In the genomic region with DNA sequence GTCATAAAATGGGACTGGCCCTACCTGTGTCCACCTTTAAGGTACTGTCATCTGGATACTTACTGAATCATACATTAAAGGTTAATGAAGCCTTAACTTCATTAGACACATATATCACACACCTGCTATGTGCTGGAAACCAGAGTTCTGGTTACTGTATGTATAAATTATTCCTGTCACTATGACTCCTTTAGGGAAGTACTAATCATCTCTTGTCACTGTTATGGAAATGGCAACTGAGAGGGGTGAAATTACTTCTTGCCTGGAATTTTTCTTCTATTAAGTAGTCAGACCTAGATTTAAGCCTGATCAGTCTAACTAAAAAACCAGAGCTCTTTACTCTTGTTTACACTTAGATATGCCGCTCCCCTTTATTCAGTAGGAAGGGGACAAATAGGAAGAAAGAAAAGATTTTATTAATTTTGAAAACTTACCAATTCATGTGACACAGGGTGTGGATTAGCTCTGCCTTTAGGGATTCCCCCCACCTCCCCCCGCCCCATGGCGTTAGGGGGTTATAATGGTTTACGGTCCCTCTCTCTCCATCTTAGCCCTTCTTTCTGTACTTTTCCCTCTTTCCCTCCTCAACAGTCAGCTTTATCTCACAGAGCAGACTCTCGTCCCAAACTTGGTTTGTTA, we compare ENCODE assay signal across 16 cellular contexts.
A peak's percentile ranks its signal among the peaks of the same experiment; 100 is the strongest.
DNase-seq lines count a peak whose midpoint lies in the region; ATAC-seq and TF ChIP-seq lines count a peak whose summit lies in the region.
"Had no signal": no experiment of that assay in that cellular context is flagged by ENCODE, and none has a peak within 500 bp of the region (broad histone marks: within the 10 kb centered on the region; RNA-seq: fewer than 3 reads in every experiment).

No MANE protein-coding gene starts in this region.

- CTCF ChIA-PET in mammary epithelial cell (lab: Charles Lee; ENCODE audit: low non-redundant PET): no interaction called here

- H3K27ac ChIP-seq in breast epithelium (peak overlapping the region; percentile 83 to 84), mammary epithelial cell (ENCODE audit: insufficient read depth, low read depth, low read length) (no peak overlapping the region), hepatocyte (peak overlapping the region; percentile 81), prostate gland (peak overlapping the region; percentile 42 to 64), uterus (peak overlapping the region; percentile 86 to 97), neuronal stem cell (replicated peaks; ENCODE audit: low read length) (no peak overlapping the region)
- H3K27ac ChIP-seq: A549 had no signal

- no peaks in the 10 kb centered on the region for H3K27me3 Mint-ChIP-seq in activated naive CD8-positive, alpha-beta T cell treated with anti-CD3 and anti-CD28 coated beads, Interleukin-2, amount 50 U/mL, for 24 hours

- no peak overlapping the region for H3K23ac ChIP-seq in neuronal stem cell (ENCODE audit: low read depth, low read length, poor library complexity)

- H3K4me3 ChIP-seq in breast epithelium (peak overlapping the region in 1 of 3 donors; percentile 44), mammary epithelial cell (replicated peaks in 1 of 3; ENCODE audit: insufficient read depth in 1 of 3, low read depth in 2 of 3, low read length in 3 of 3) (no peak overlapping the region), hepatocyte (no peak overlapping the region), prostate gland (no peak overlapping the region), uterus (no peak overlapping the region), neuronal stem cell (ENCODE audit: low read length in 2 of 2) (no peak overlapping the region)
- H3K4me3 ChIP-seq: A549 had no signal

- H3K4ac ChIP-seq in neuronal stem cell (ENCODE audit: low read length): no peak overlapping the region

- TF ChIP-seq CTCF in breast epithelium (IDR thresholded peaks at IDR 0.05): peak in 1 of 3 donors; percentile 30
- TF ChIP-seq CTCF in mammary epithelial cell (conservative IDR thresholded peaks at IDR 0.05 in 1 of 2, IDR thresholded peaks at IDR 0.05 in 1 of 2; ENCODE audit: extremely low read depth in 1 of 2, insufficient read depth in 1 of 2, low read depth in 1 of 2, low read length in 2 of 2): no peak
- no peak for TF ChIP-seq CTCF in hepatocyte (IDR thresholded peaks at IDR 0.05; ENCODE audit: poor library complexity)
- no peak for TF ChIP-seq CTCF in prostate gland (IDR thresholded peaks at IDR 0.05)
- TF ChIP-seq CTCF in uterus (IDR thresholded peaks at IDR 0.05): no peak

- peaks cover 52% of the 10 kb centered on the region for H3K36me3 Mint-ChIP-seq in activated naive CD8-positive, alpha-beta T cell treated with anti-CD3 and anti-CD28 coated beads, Interleukin-2, amount 50 U/mL, for 24 hours (ENCODE audit: low read depth)

- H3K36me3 ChIP-seq in breast epithelium: no peaks in the 10 kb centered on the region
- peaks cover 22% of the 10 kb centered on the region for H3K36me3 ChIP-seq in mammary epithelial cell (ENCODE audit: insufficient read depth, low read length)
- no peaks in the 10 kb centered on the region for H3K36me3 ChIP-seq in hepatocyte (replicated peaks; ENCODE audit: insufficient read depth, low read depth)
- peaks cover 0 to 4% of the 10 kb centered on the region in 2 donors for H3K36me3 ChIP-seq in prostate gland
- no peaks in the 10 kb centered on the region for H3K36me3 ChIP-seq in uterus
- peaks cover 7 to 66% of the 10 kb centered on the region in 2 donors for H3K36me3 ChIP-seq in neuronal stem cell (replicated peaks in 1 of 2; ENCODE audit: control insufficient read depth in 2 of 2, insufficient read depth in 2 of 2, low read length in 2 of 2)

- no peaks in the 10 kb centered on the region for H3K9me3 ChIP-seq in breast epithelium
- no peaks in the 10 kb centered on the region for H3K9me3 ChIP-seq in mammary epithelial cell (replicated peaks; ENCODE audit: insufficient read depth, low read length)
- no peaks in the 10 kb centered on the region for H3K9me3 ChIP-seq in hepatocyte (ENCODE audit: low read depth)
- H3K9me3 ChIP-seq in prostate gland: no peaks in the 10 kb centered on the region
- no peaks in the 10 kb centered on the region for H3K9me3 ChIP-seq in uterus
- H3K9me3 ChIP-seq in neuronal stem cell (replicated peaks in 1 of 2; ENCODE audit: control insufficient read depth in 2 of 2, insufficient read depth in 1 of 2, low read depth in 1 of 2, low read length in 2 of 2): peaks cover 0 to 1% of the 10 kb centered on the region in 2 donors
- H3K9me3 ChIP-seq: A549 had no signal

- no peaks in the 10 kb centered on the region for H3K9me2 ChIP-seq in hepatocyte (replicated peaks; ENCODE audit: insufficient read depth)

- H4K91ac ChIP-seq in neuronal stem cell (ENCODE audit: low read depth, low read length, poor library complexity): no peak overlapping the region

- H3K9me3 Mint-ChIP-seq in activated naive CD8-positive, alpha-beta T cell treated with anti-CD3 and anti-CD28 coated beads, Interleukin-2, amount 50 U/mL, for 24 hours: no peaks in the 10 kb centered on the region

- H4K20me1 ChIP-seq in mammary epithelial cell (ENCODE audit: insufficient read depth, low read length) (no peaks in the 10 kb centered on the region), hepatocyte (ENCODE audit: insufficient read depth, poor library complexity, severe bottlenecking) (no peaks in the 10 kb centered on the region)

- H3K4me1 Mint-ChIP-seq in activated naive CD8-positive, alpha-beta T cell treated with anti-CD3 and anti-CD28 coated beads, Interleukin-2, amount 50 U/mL, for 24 hours: peaks cover 54% of the 10 kb centered on the region

- no peak overlapping the region for H3K4me3 Mint-ChIP-seq in activated naive CD8-positive, alpha-beta T cell treated with anti-CD3 and anti-CD28 coated beads, Interleukin-2, amount 50 U/mL, for 24 hours

- no peak for DNase-seq in breast epithelium (ENCODE audit: low spot score in 2 of 2)
- DNase-seq in mammary epithelial cell: no peak
- no peak for DNase-seq in hepatocyte (ENCODE audit: low spot score)
- no peak for DNase-seq in prostate gland (ENCODE audit: low spot score)
- peak; percentile 40 to 43 for DNase-seq in uterus
- no peak for DNase-seq in neuronal stem cell (ENCODE audit: low spot score)
- no peak for DNase-seq in SKM-1 treated with dmso at 0.1 percent for 144 hours (lab: John Stamatoyannopoulos, UW; ENCODE audit: unreplicated experiment)
- no peak for DNase-seq in activated naive CD8-positive, alpha-beta T cell treated with anti-CD3 and anti-CD28 coated beads, Interleukin-2, amount 50 U/mL, for 24 hours
- DNase-seq: activated CD4-positive, CD25-positive, alpha-beta regulatory T cell treated with anti-CD3 and anti-CD28 coated beads, Interleukin-2, amount 50 U/mL, for 72 hours; activated gamma-delta T cell; DMS153; KG1; NCI-H1694 treated with DMSO at 0.1 percent for 48 hours; NK-92 treated with Interleukin-12 subunit alpha and Interleukin-12 subunit beta, amount 100 ng/mL, for 24 hours; stimulated activated CD4-positive, alpha-beta T cell treated with anti-CD3 and anti-CD28 coated beads, Interleukin-15, amount 100 ng/mL, for 24 hours had no signal

- no peaks in the 10 kb centered on the region for H3K79me1 ChIP-seq in neuronal stem cell (ENCODE audit: low read depth, low read length)

- H2BK120ac ChIP-seq in neuronal stem cell (ENCODE audit: low read depth, low read length): no peak overlapping the region

- TF ChIP-seq POLR2A in breast epithelium (IDR thresholded peaks at IDR 0.05) (no peak), prostate gland (IDR thresholded peaks at IDR 0.05) (no peak), uterus (IDR thresholded peaks at IDR 0.05) (no peak)

- BruUV-seq in mammary epithelial cell (replicated peaks; lab: Mats Ljungman, UMichigan): no TSS peak

- in situ Hi-C loops in mammary epithelial cell (cut with MboI; ENCODE audit: low sequenced_read_pairs in 2 of 2): no loop called here

- intact Hi-C loops in breast epithelium (cut with DNase I; ENCODE audit: low total_unique reads): no loop called here
- intact Hi-C loops in mammary epithelial cell (cut with micrococcal nuclease): no loop called here
- intact Hi-C loops in prostate gland (cut with DNase I): no loop called here
- intact Hi-C loops in uterus (cut with DNase I; ENCODE audit: low total_unique reads): no loop called here

- H2AFZ ChIP-seq in mammary epithelial cell (ENCODE audit: low read depth, low read length) (no peak overlapping the region), hepatocyte (no peak overlapping the region), neuronal stem cell (ENCODE audit: low read length) (no peak overlapping the region)

- no peak overlapping the region for H2BK15ac ChIP-seq in neuronal stem cell (ENCODE audit: low read length)

- H3K9ac ChIP-seq in mammary epithelial cell (ENCODE audit: insufficient read depth, low read length) (no peak overlapping the region), neuronal stem cell (ENCODE audit: low read depth, low read length, poor library complexity) (no peak overlapping the region)

- no peak overlapping the region for H3K27ac Mint-ChIP-seq in activated naive CD8-positive, alpha-beta T cell treated with anti-CD3 and anti-CD28 coated beads, Interleukin-2, amount 50 U/mL, for 24 hours

- WGBS in mammary epithelial cell (ENCODE audit: low coverage, missing lambda C conversion rate): 76% methylated on average over 4 of the region's 5 CpGs
- WGBS in hepatocyte (ENCODE audit: low lambda C conversion rate, missing lambda C conversion rate): 88% methylated on average over 5 of the region's 5 CpGs
- WGBS in prostate gland: 51% methylated on average over 5 of the region's 5 CpGs
- WGBS in neuronal stem cell (ENCODE audit: extremely low coverage in 2 of 2, insufficient read length in 2 of 2, insufficient replicate concordance in 1 of 2), 2 donors: no CpG with 5 or more reads among the region's 5 CpGs

- H3K4me1 ChIP-seq in breast epithelium (no peaks in the 10 kb centered on the region), mammary epithelial cell (ENCODE audit: insufficient read depth, low read length) (peaks cover 4% of the 10 kb centered on the region), hepatocyte (ENCODE audit: insufficient read depth) (peaks cover 10% of the 10 kb centered on the region), prostate gland (replicated peaks) (no peaks in the 10 kb centered on the region), uterus (peaks cover 0 to 28% of the 10 kb centered on the region in 2 donors), neuronal stem cell (ENCODE audit: control insufficient read depth in 2 of 2, insufficient read depth in 1 of 2, low read depth in 1 of 2, low read length in 2 of 2) (no peaks in the 10 kb centered on the region)

- no peak overlapping the region for H2AK5ac ChIP-seq in neuronal stem cell (ENCODE audit: low read depth, low read length)

- no peak overlapping the region for H2BK12ac ChIP-seq in neuronal stem cell (ENCODE audit: low read length)

- ATAC-seq in activated naive CD8-positive, alpha-beta T cell treated with anti-CD3 and anti-CD28 coated beads, Interleukin-2, amount 50 U/mL, for 24 hours: no peak
- ATAC-seq: A549 had no signal

- H3K79me2 ChIP-seq in mammary epithelial cell (ENCODE audit: insufficient read depth, low read length) (peaks cover 15% of the 10 kb centered on the region), hepatocyte (peaks cover 49% of the 10 kb centered on the region)

- H2BK5ac ChIP-seq in neuronal stem cell (ENCODE audit: low read length): no peak overlapping the region

- no peak overlapping the region for H3K14ac ChIP-seq in neuronal stem cell (ENCODE audit: low read length)

- no peak overlapping the region for H3K18ac ChIP-seq in neuronal stem cell (ENCODE audit: low read length)

- H3K4me2 ChIP-seq in mammary epithelial cell (ENCODE audit: insufficient read depth, low read depth, low read length): no peak overlapping the region
- peak overlapping the region; percentile 25 for H3K4me2 ChIP-seq in hepatocyte
- H3K4me2 ChIP-seq in neuronal stem cell (ENCODE audit: insufficient read depth, low read length, poor library complexity, severe bottlenecking): no peak overlapping the region
- H3K4me2 ChIP-seq: A549 had no signal

- H3K27me3 ChIP-seq in breast epithelium: no peaks in the 10 kb centered on the region
- no peaks in the 10 kb centered on the region for H3K27me3 ChIP-seq in mammary epithelial cell (ENCODE audit: insufficient read depth, low read length)
- H3K27me3 ChIP-seq in hepatocyte: no peaks in the 10 kb centered on the region
- H3K27me3 ChIP-seq in prostate gland (replicated peaks; ENCODE audit: insufficient read depth): no peaks in the 10 kb centered on the region
- no peaks in the 10 kb centered on the region for H3K27me3 ChIP-seq in uterus
- H3K27me3 ChIP-seq in neuronal stem cell (ENCODE audit: control insufficient read depth in 3 of 3, insufficient read depth in 3 of 3, low read depth in 1 of 3, low read length in 3 of 3): no peaks in the 10 kb centered on the region

- H4K8ac ChIP-seq in neuronal stem cell (ENCODE audit: low read depth, low read length): no peak overlapping the region

- dilution Hi-C loops in mammary epithelial cell (cut with HindIII; ENCODE audit: low sequenced_read_pairs): no loop called here

Comparison
In these comparisons a context has a peak if more than half of its experiments do, and no peak if none do; other contexts are left out.
1. H3K27ac ChIP-seq: peak in breast epithelium (2 of 2), hepatocyte (single experiment), prostate gland (2 of 2) and uterus (2 of 2); none in mammary epithelial cell (single experiment) and neuronal stem cell (single experiment).
2. DNase-seq: peak in uterus (2 of 2); none in breast epithelium (0 of 2), mammary epithelial cell (single experiment), hepatocyte (single experiment), prostate gland (single experiment), neuronal stem cell (single experiment), SKM-1 treated with dmso at 0.1 percent for 144 hours (single experiment) and activated naive CD8-positive, alpha-beta T cell treated with anti-CD3 and anti-CD28 coated beads, Interleukin-2, amount 50 U/mL, for 24 hours (single experiment).